In genomic region chr3:140922634-140923033, GRCh38 we compare ENCODE assay signal across 8 cellular contexts. TPM values are rescaled to one million over a fixed set of nuclear protein-coding genes. Genes with fewer than 3 reads are reported as not detected.
DNase-seq lines count a peak whose midpoint lies in the region; ATAC-seq and TF ChIP-seq lines count a peak whose summit lies in the region.

No MANE protein-coding gene starts in this region.

- H3K79me2 ChIP-seq in GM23248 (ENCODE audit: insufficient read depth) (no peaks in the 10 kb centered on the region), SU-DHL-6 (ENCODE audit: insufficient read depth, low read length) (no peaks in the 10 kb centered on the region)

- TF ChIP-seq CTCF in BE2C (IDR thresholded peaks at IDR 0.05; ENCODE audit: low read depth, low read length) = peak; percentile 60
- peak; percentile 26 for TF ChIP-seq CTCF in SU-DHL-6 (IDR thresholded peaks at IDR 0.05; ENCODE audit: insufficient read depth, low read length, poor library complexity, severe bottlenecking)

- H3K4me1 ChIP-seq in BE2C (no peaks in the 10 kb centered on the region), GM23248 (ENCODE audit: insufficient read depth) (no peaks in the 10 kb centered on the region)

- no peaks in the 10 kb centered on the region for H3K36me3 Mint-ChIP-seq in T-helper 2 cell treated with Interferon-gamma antibody and Interleukin-4, amounts not matched to agents 5 μg/mL and 100 μg/mL, for 36 hours (ENCODE audit: low read depth)
- H3K36me3 Mint-ChIP-seq in activated T-helper 1 cell treated with anti-CD3 and anti-CD28 coated beads, Interleukin-12 subunit alpha, Interleukin-12 subunit beta, Interleukin-2, Interleukin-4 antibody, amounts not matched to agents 30 ng/mL and 10 ng/mL and 1 ng/mL, durations not matched to agents 14 hours and 24 hours and 36 hours (ENCODE audit: low read depth) = no peaks in the 10 kb centered on the region

- H3F3A ChIP-seq in GM23248 (ENCODE audit: insufficient read depth) (no peaks in the 10 kb centered on the region), SU-DHL-6 (ENCODE audit: insufficient read depth) (no peaks in the 10 kb centered on the region)

- H3K9ac ChIP-seq in GM23248 (no peak overlapping the region), SU-DHL-6 (ENCODE audit: low read length) (no peak overlapping the region)

- H3K9me3 ChIP-seq in BE2C (no peaks in the 10 kb centered on the region), GM23248 (ENCODE audit: low read depth) (no peaks in the 10 kb centered on the region), SU-DHL-6 (ENCODE audit: insufficient read depth, low read length) (no peaks in the 10 kb centered on the region)

- no peak overlapping the region for H3K27ac Mint-ChIP-seq in T-helper 2 cell treated with Interferon-gamma antibody and Interleukin-4, amounts not matched to agents 5 μg/mL and 100 μg/mL, for 36 hours
- H3K27ac Mint-ChIP-seq in activated T-helper 1 cell treated with anti-CD3 and anti-CD28 coated beads, Interleukin-12 subunit alpha, Interleukin-12 subunit beta, Interleukin-2, Interleukin-4 antibody, amounts not matched to agents 30 ng/mL and 10 ng/mL and 1 ng/mL, durations not matched to agents 14 hours and 24 hours and 36 hours = no peak overlapping the region

- in situ Hi-C loops in GM23248 (cut with MboI) = no loop called here

- H3K4me3 Mint-ChIP-seq in T-helper 2 cell treated with Interferon-gamma antibody and Interleukin-4, amounts not matched to agents 5 μg/mL and 100 μg/mL, for 36 hours = no peak overlapping the region
- no peak overlapping the region for H3K4me3 Mint-ChIP-seq in activated T-helper 1 cell treated with anti-CD3 and anti-CD28 coated beads, Interleukin-12 subunit alpha, Interleukin-12 subunit beta, Interleukin-2, Interleukin-4 antibody, amounts not matched to agents 30 ng/mL and 10 ng/mL and 1 ng/mL, durations not matched to agents 14 hours and 24 hours and 36 hours

- no peaks in the 10 kb centered on the region for H3K4me1 Mint-ChIP-seq in T-helper 2 cell treated with Interferon-gamma antibody and Interleukin-4, amounts not matched to agents 5 μg/mL and 100 μg/mL, for 36 hours (ENCODE audit: low read depth)
- no peaks in the 10 kb centered on the region for H3K4me1 Mint-ChIP-seq in activated T-helper 1 cell treated with anti-CD3 and anti-CD28 coated beads, Interleukin-12 subunit alpha, Interleukin-12 subunit beta, Interleukin-2, Interleukin-4 antibody, amounts not matched to agents 30 ng/mL and 10 ng/mL and 1 ng/mL, durations not matched to agents 14 hours and 24 hours and 36 hours (ENCODE audit: low read depth)

- no peaks in the 10 kb centered on the region for H3K9me3 Mint-ChIP-seq in T-helper 2 cell treated with Interferon-gamma antibody and Interleukin-4, amounts not matched to agents 5 μg/mL and 100 μg/mL, for 36 hours
- H3K9me3 Mint-ChIP-seq in activated T-helper 1 cell treated with anti-CD3 and anti-CD28 coated beads, Interleukin-12 subunit alpha, Interleukin-12 subunit beta, Interleukin-2, Interleukin-4 antibody, amounts not matched to agents 30 ng/mL and 10 ng/mL and 1 ng/mL, durations not matched to agents 14 hours and 24 hours and 36 hours = no peaks in the 10 kb centered on the region

- peaks cover 21% of the 10 kb centered on the region for H3K27me3 Mint-ChIP-seq in T-helper 2 cell treated with Interferon-gamma antibody and Interleukin-4, amounts not matched to agents 5 μg/mL and 100 μg/mL, for 36 hours (ENCODE audit: low read depth)
- peaks cover 21% of the 10 kb centered on the region for H3K27me3 Mint-ChIP-seq in activated T-helper 1 cell treated with anti-CD3 and anti-CD28 coated beads, Interleukin-12 subunit alpha, Interleukin-12 subunit beta, Interleukin-2, Interleukin-4 antibody, amounts not matched to agents 30 ng/mL and 10 ng/mL and 1 ng/mL, durations not matched to agents 14 hours and 24 hours and 36 hours (ENCODE audit: insufficient read depth)

- H3K27ac ChIP-seq in GM23248 (no peak overlapping the region), SU-DHL-6 (ENCODE audit: low read depth, low read length) (no peak overlapping the region), caudate nucleus (ENCODE audit: low read depth, low read length) (no peak overlapping the region)

- 19 to 25% methylated on average over 1 of the region's 1 CpG for WGBS in GM23248 (ENCODE audit: low coverage in 1 of 2, low lambda C conversion rate in 2 of 2, missing lambda C conversion rate in 2 of 2), 2 experiments

- H3K4me3 ChIP-seq in BE2C (ENCODE audit: low read depth, low read length) = no peak overlapping the region
- H3K4me3 ChIP-seq in GM23248 = no peak overlapping the region
- no peak overlapping the region for H3K4me3 ChIP-seq in SU-DHL-6 (ENCODE audit: insufficient read depth, low read length, poor library complexity, severe bottlenecking)

- H4K20me1 ChIP-seq in GM23248 (ENCODE audit: insufficient read depth) = no peaks in the 10 kb centered on the region
- no peaks in the 10 kb centered on the region for H4K20me1 ChIP-seq in SU-DHL-6 (ENCODE audit: low read depth, low read length)

- no peaks in the 10 kb centered on the region for H3K36me3 ChIP-seq in BE2C
- H3K36me3 ChIP-seq in GM23248 (ENCODE audit: low read depth) = no peaks in the 10 kb centered on the region
- no peaks in the 10 kb centered on the region for H3K36me3 ChIP-seq in SU-DHL-6 (ENCODE audit: low read length)

- H3K4me2 ChIP-seq in GM23248 (ENCODE audit: unreplicated experiment) (no peak overlapping the region), SU-DHL-6 (ENCODE audit: low read depth, low read length, poor library complexity, severe bottlenecking) (no peak overlapping the region)

- ATAC-seq in HG02884 (IDR thresholded peaks at IDR 0.05; ENCODE audit: unreplicated experiment) = no peak

- H2AFZ ChIP-seq in GM23248 (no peak overlapping the region), SU-DHL-6 (ENCODE audit: low read depth, low read length, severe bottlenecking) (no peak overlapping the region)

- H3K9me2 ChIP-seq in GM23248 (ENCODE audit: insufficient read depth) (no peaks in the 10 kb centered on the region), SU-DHL-6 (replicated peaks; ENCODE audit: insufficient read depth, low read length) (no peaks in the 10 kb centered on the region)

- H3K27me3 ChIP-seq in BE2C (peaks cover 2% of the 10 kb centered on the region; the same call in 1 of the 2 replicates), GM23248 (replicated peaks; ENCODE audit: insufficient read depth) (peaks cover 17% of the 10 kb centered on the region), SU-DHL-6 (ENCODE audit: low read length) (no peaks in the 10 kb centered on the region)

- DNase-seq in BE2C = no peak
- peak; percentile 58 for DNase-seq in GM23248
- DNase-seq in iPS-NIHi7 (ENCODE audit: extremely low spot score) = peak; percentile 65
- DNase-seq in T-helper 2 cell treated with Interferon-gamma antibody and Interleukin-4, amounts not matched to agents 5 μg/mL and 100 μg/mL, for 36 hours (ENCODE audit: low spot score) = no peak
- no peak for DNase-seq in caudate nucleus (lab: John Stamatoyannopoulos, UW)
- no peak for DNase-seq in activated T-helper 1 cell treated with anti-CD3 and anti-CD28 coated beads, Interleukin-12 subunit alpha, Interleukin-12 subunit beta, Interleukin-2, Interleukin-4 antibody, amounts not matched to agents 30 ng/mL and 10 ng/mL and 1 ng/mL, durations not matched to agents 14 hours and 24 hours and 36 hours (ENCODE audit: low spot score)

- intact Hi-C loops in activated T-helper 1 cell treated with anti-CD3 and anti-CD28 coated beads, Interleukin-12 subunit alpha, Interleukin-12 subunit beta, Interleukin-2, Interleukin-4 antibody, amounts not matched to agents 30 ng/mL and 10 ng/mL and 1 ng/mL, durations not matched to agents 14 hours and 24 hours and 36 hours (cut with micrococcal nuclease) = no loop called here

RNA-seq across cellular contexts. Expression of gene SLC25A36, which starts 19.0 kb away (rescaled TPM):
- polyA plus RNA-seq in BE2C (2012; ENCODE audit: insufficient read depth, insufficient read length, low read depth) = 46.7 TPM
- total RNA-seq in GM23248 (2014; rRNA removed; shearing (Covaris generic)) = 45.1 and 95.2 TPM in 2 replicates
- 58.6 and 61.5 TPM in 2 replicates for polyA plus RNA-seq in GM23248 (2016; fragmentation: Nextera tagmentation; extraction: Ambion mirVana)
- total RNA-seq in activated T-helper 1 cell treated with anti-CD3 and anti-CD28 coated beads, Interleukin-12 subunit alpha, Interleukin-12 subunit beta, Interleukin-2, Interleukin-4 antibody, amounts not matched to agents 30 ng/mL and 10 ng/mL and 1 ng/mL, durations not matched to agents 14 hours and 24 hours and 36 hours = 49.5 and 52.3 TPM in 2 replicates

Comparison
In these comparisons a context has a peak if more than half of its experiments do, and no peak if none do; other contexts are left out.
1. DNase-seq: peak in GM23248 (single experiment) and iPS-NIHi7 (single experiment); none in BE2C (single experiment), T-helper 2 cell treated with Interferon-gamma antibody and Interleukin-4, amounts not matched to agents 5 μg/mL and 100 μg/mL, for 36 hours (single experiment), caudate nucleus (0 of 61) and activated T-helper 1 cell treated with anti-CD3 and anti-CD28 coated beads, Interleukin-12 subunit alpha, Interleukin-12 subunit beta, Interleukin-2, Interleukin-4 antibody, amounts not matched to agents 30 ng/mL and 10 ng/mL and 1 ng/mL, durations not matched to agents 14 hours and 24 hours and 36 hours (single experiment).